Comparison of ENCODE assay signal across 2 cellular contexts in the genomic region with DNA sequence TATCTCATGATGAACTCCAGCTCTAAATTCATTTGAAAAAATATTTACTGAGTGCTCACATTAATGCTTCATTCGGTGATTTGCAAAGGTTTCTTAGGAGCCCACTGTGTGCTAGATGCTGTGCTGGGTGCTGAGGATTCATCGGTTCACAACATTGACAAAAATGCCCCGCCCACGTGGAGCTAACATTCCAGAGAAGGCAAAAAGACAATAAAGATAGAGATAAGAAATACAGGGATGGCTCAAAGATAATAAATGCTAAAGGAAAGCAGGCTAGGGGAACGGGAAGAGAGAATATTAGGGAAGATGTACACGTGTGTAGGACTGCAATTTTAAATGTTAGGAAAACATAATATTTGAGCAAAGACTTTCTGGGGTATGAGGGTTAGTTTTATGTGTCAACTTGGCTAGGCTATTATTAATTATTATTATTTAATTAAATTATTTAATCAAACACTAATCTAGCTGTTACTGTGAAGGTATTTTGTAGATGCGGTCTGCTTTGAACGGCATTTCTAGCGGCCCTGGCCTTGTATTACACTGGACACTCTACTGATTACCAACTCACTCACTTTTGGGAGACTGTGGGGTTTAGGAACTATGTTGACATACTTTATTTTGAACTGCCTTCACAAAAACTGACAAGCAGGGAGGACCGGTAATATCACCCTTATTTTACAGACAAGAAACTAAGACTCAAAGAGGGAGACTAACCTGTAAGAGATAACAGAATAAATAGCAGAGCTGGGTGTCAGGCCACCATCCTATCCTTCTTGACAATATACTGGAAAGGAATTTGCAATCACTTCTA.
TF ChIP-seq lines count a peak whose summit lies in the region.

No MANE protein-coding gene starts in this region.

TF ChIP-seq in SK-N-SH, 30 proteins besides CTCF, POLR2A, EP300 and RAD21 (continued from another document):
- TF ChIP-seq, protein P1, sequence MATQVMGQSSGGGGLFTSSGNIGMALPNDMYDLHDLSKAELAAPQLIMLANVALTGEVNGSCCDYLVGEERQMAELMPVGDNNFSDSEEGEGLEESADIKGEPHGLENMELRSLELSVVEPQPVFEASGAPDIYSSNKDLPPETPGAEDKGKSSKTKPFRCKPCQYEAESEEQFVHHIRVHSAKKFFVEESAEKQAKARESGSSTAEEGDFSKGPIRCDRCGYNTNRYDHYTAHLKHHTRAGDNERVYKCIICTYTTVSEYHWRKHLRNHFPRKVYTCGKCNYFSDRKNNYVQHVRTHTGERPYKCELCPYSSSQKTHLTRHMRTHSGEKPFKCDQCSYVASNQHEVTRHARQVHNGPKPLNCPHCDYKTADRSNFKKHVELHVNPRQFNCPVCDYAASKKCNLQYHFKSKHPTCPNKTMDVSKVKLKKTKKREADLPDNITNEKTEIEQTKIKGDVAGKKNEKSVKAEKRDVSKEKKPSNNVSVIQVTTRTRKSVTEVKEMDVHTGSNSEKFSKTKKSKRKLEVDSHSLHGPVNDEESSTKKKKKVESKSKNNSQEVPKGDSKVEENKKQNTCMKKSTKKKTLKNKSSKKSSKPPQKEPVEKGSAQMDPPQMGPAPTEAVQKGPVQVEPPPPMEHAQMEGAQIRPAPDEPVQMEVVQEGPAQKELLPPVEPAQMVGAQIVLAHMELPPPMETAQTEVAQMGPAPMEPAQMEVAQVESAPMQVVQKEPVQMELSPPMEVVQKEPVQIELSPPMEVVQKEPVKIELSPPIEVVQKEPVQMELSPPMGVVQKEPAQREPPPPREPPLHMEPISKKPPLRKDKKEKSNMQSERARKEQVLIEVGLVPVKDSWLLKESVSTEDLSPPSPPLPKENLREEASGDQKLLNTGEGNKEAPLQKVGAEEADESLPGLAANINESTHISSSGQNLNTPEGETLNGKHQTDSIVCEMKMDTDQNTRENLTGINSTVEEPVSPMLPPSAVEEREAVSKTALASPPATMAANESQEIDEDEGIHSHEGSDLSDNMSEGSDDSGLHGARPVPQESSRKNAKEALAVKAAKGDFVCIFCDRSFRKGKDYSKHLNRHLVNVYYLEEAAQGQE (IDR thresholded peaks at IDR 0.05; ENCODE audit: low read depth, low read length) = no peak
- TF ChIP-seq FOXJ3 (CRISPR knock-in tag; IDR thresholded peaks at IDR 0.05) (no peak), SMC3 (IDR thresholded peaks at IDR 0.05; ENCODE audit: low read depth, low read length) (no peak), TAF1 (IDR thresholded peaks at IDR 0.05; ENCODE audit: borderline replicate concordance, low read depth, low read length) (no peak), ELF1 (IDR thresholded peaks at IDR 0.05) (no peak), NRF1 (IDR thresholded peaks at IDR 0.05; ENCODE audit: low read depth, low read length) (no peak), CHD2 (IDR thresholded peaks at IDR 0.05; ENCODE audit: low read length, partially characterized antibody) (no peak)
- TF ChIP-seq, protein P2, sequence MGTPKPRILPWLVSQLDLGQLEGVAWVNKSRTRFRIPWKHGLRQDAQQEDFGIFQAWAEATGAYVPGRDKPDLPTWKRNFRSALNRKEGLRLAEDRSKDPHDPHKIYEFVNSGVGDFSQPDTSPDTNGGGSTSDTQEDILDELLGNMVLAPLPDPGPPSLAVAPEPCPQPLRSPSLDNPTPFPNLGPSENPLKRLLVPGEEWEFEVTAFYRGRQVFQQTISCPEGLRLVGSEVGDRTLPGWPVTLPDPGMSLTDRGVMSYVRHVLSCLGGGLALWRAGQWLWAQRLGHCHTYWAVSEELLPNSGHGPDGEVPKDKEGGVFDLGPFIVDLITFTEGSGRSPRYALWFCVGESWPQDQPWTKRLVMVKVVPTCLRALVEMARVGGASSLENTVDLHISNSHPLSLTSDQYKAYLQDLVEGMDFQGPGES (IDR thresholded peaks at IDR 0.05; ENCODE audit: low read depth, low read length) = no peak
- TF ChIP-seq, protein P3, sequence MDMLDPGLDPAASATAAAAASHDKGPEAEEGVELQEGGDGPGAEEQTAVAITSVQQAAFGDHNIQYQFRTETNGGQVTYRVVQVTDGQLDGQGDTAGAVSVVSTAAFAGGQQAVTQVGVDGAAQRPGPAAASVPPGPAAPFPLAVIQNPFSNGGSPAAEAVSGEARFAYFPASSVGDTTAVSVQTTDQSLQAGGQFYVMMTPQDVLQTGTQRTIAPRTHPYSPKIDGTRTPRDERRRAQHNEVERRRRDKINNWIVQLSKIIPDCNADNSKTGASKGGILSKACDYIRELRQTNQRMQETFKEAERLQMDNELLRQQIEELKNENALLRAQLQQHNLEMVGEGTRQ (IDR thresholded peaks at IDR 0.05; ENCODE audit: borderline replicate concordance, low read depth, low read length) = no peak

TF ChIP-seq in SK-N-SH treated with all-trans-retinoic acid at 6 μM for 48 hours, 23 proteins besides CTCF, POLR2A, EP300 and RAD21 (continued from another document):
- TF ChIP-seq, protein P4, sequence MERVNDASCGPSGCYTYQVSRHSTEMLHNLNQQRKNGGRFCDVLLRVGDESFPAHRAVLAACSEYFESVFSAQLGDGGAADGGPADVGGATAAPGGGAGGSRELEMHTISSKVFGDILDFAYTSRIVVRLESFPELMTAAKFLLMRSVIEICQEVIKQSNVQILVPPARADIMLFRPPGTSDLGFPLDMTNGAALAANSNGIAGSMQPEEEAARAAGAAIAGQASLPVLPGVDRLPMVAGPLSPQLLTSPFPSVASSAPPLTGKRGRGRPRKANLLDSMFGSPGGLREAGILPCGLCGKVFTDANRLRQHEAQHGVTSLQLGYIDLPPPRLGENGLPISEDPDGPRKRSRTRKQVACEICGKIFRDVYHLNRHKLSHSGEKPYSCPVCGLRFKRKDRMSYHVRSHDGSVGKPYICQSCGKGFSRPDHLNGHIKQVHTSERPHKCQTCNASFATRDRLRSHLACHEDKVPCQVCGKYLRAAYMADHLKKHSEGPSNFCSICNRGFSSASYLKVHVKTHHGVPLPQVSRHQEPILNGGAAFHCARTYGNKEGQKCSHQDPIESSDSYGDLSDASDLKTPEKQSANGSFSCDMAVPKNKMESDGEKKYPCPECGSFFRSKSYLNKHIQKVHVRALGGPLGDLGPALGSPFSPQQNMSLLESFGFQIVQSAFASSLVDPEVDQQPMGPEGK (CRISPR knock-in tag; IDR thresholded peaks at IDR 0.05; ENCODE audit: borderline replicate concordance) = no peak
- no peak for TF ChIP-seq ZNF565 (CRISPR knock-in tag; conservative IDR thresholded peaks at IDR 0.05; ENCODE audit: low read depth)
- TF ChIP-seq, protein P5, sequence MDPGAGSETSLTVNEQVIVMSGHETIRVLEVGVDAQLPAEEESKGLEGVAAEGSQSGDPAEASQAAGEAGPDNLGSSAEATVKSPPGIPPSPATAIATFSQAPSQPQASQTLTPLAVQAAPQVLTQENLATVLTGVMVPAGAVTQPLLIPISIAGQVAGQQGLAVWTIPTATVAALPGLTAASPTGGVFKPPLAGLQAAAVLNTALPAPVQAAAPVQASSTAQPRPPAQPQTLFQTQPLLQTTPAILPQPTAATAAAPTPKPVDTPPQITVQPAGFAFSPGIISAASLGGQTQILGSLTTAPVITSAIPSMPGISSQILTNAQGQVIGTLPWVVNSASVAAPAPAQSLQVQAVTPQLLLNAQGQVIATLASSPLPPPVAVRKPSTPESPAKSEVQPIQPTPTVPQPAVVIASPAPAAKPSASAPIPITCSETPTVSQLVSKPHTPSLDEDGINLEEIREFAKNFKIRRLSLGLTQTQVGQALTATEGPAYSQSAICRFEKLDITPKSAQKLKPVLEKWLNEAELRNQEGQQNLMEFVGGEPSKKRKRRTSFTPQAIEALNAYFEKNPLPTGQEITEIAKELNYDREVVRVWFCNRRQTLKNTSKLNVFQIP (CRISPR knock-in tag; IDR thresholded peaks at IDR 0.05; ENCODE audit: borderline replicate concordance, low read depth) = no peak
- TF ChIP-seq, protein P6, sequence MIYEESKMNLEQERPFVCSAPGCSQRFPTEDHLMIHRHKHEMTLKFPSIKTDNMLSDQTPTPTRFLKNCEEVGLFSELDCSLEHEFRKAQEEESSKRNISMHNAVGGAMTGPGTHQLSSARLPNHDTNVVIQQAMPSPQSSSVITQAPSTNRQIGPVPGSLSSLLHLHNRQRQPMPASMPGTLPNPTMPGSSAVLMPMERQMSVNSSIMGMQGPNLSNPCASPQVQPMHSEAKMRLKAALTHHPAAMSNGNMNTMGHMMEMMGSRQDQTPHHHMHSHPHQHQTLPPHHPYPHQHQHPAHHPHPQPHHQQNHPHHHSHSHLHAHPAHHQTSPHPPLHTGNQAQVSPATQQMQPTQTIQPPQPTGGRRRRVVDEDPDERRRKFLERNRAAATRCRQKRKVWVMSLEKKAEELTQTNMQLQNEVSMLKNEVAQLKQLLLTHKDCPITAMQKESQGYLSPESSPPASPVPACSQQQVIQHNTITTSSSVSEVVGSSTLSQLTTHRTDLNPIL (CRISPR knock-in tag; IDR thresholded peaks at IDR 0.05; ENCODE audit: low read depth) = no peak
